ENCODE assay signal across 1 cellular context in genomic region chr12:46370792-46371717, GRCh38.
A peak's percentile ranks its signal among the peaks of the same experiment; 100 is the strongest.
TF ChIP-seq lines count a peak whose summit lies in the region.

No MANE protein-coding gene starts in this region.

TF ChIP-seq in GM12878, 131 proteins besides CTCF, POLR2A, EP300 and RAD21 (continued from another document and continues in another):
- TF ChIP-seq IRF5 (IDR thresholded peaks at IDR 0.05; ENCODE audit: borderline replicate concordance) = no peak
- TF ChIP-seq, protein P1, sequence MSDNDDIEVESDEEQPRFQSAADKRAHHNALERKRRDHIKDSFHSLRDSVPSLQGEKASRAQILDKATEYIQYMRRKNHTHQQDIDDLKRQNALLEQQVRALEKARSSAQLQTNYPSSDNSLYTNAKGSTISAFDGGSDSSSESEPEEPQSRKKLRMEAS (IDR thresholded peaks at IDR 0.05; ENCODE audit: low read depth, low read length) = peak; percentile 75
- peak; percentile 49 for TF ChIP-seq PML (IDR thresholded peaks at IDR 0.05; ENCODE audit: low read length)
- TF ChIP-seq RFX5 (IDR thresholded peaks at IDR 0.05; ENCODE audit: low read depth, low read length) = no peak
- TF ChIP-seq CEBPZ (IDR thresholded peaks at IDR 0.05; ENCODE audit: low read depth, low read length) = no peak
- 0 out of 2 replicates have a peak, but pooled peaks have one; percentile 47 for TF ChIP-seq GATAD2B (conservative IDR thresholded peaks at IDR 0.05; ENCODE audit: low read depth)
- no peak for TF ChIP-seq PBX3 (IDR thresholded peaks at IDR 0.05; ENCODE audit: insufficient replicate concordance, low read depth, low read length)
- peak; percentile 54; the same call in 1 of the 2 replicates for TF ChIP-seq TARDBP (IDR thresholded peaks at IDR 0.05; ENCODE audit: borderline replicate concordance)
- no peak for TF ChIP-seq NR2C1 (IDR thresholded peaks at IDR 0.05)
- TF ChIP-seq ESRRA (IDR thresholded peaks at IDR 0.05; ENCODE audit: low read length) = no peak
- TF ChIP-seq, protein P2, sequence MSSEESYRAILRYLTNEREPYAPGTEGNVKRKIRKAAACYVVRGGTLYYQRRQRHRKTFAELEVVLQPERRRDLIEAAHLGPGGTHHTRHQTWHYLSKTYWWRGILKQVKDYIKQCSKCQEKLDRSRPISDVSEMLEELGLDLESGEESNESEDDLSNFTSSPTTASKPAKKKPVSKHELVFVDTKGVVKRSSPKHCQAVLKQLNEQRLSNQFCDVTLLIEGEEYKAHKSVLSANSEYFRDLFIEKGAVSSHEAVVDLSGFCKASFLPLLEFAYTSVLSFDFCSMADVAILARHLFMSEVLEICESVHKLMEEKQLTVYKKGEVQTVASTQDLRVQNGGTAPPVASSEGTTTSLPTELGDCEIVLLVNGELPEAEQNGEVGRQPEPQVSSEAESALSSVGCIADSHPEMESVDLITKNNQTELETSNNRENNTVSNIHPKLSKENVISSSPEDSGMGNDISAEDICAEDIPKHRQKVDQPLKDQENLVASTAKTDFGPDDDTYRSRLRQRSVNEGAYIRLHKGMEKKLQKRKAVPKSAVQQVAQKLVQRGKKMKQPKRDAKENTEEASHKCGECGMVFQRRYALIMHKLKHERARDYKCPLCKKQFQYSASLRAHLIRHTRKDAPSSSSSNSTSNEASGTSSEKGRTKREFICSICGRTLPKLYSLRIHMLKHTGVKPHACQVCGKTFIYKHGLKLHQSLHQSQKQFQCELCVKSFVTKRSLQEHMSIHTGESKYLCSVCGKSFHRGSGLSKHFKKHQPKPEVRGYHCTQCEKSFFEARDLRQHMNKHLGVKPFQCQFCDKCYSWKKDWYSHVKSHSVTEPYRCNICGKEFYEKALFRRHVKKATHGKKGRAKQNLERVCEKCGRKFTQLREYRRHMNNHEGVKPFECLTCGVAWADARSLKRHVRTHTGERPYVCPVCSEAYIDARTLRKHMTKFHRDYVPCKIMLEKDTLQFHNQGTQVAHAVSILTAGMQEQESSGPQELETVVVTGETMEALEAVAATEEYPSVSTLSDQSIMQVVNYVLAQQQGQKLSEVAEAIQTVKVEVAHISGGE (CRISPR knock-in tag; IDR thresholded peaks at IDR 0.05) = peak; percentile 68
- TF ChIP-seq MEF2B (IDR thresholded peaks at IDR 0.05; ENCODE audit: partially characterized antibody, poor library complexity, severe bottlenecking) = peak; percentile 77
- no peak; the same call in 1 of the 2 replicates for TF ChIP-seq STAT1 (conservative IDR thresholded peaks at IDR 0.05)
- no peak for TF ChIP-seq SUPT20H (IDR thresholded peaks at IDR 0.05; ENCODE audit: borderline replicate concordance, control insufficient read depth, low read depth, low read length)
- TF ChIP-seq, protein P3, sequence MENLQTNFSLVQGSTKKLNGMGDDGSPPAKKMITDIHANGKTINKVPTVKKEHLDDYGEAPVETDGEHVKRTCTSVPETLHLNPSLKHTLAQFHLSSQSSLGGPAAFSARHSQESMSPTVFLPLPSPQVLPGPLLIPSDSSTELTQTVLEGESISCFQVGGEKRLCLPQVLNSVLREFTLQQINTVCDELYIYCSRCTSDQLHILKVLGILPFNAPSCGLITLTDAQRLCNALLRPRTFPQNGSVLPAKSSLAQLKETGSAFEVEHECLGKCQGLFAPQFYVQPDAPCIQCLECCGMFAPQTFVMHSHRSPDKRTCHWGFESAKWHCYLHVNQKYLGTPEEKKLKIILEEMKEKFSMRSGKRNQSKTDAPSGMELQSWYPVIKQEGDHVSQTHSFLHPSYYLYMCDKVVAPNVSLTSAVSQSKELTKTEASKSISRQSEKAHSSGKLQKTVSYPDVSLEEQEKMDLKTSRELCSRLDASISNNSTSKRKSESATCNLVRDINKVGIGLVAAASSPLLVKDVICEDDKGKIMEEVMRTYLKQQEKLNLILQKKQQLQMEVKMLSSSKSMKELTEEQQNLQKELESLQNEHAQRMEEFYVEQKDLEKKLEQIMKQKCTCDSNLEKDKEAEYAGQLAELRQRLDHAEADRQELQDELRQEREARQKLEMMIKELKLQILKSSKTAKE (IDR thresholded peaks at IDR 0.05; ENCODE audit: low read depth, poor library complexity, severe bottlenecking) = no peak
- TF ChIP-seq JUND (IDR thresholded peaks at IDR 0.05; ENCODE audit: low read depth, low read length) = no peak
- TF ChIP-seq CBX5 (IDR thresholded peaks at IDR 0.05; ENCODE audit: low read depth) = 0 out of 2 replicates have a peak, but pooled peaks have one; percentile 47
- TF ChIP-seq IRF4 (IDR thresholded peaks at IDR 0.05; ENCODE audit: low read depth, low read length) = 0 out of 2 replicates have a peak, but pooled peaks have one; percentile 14
- no peak for TF ChIP-seq RCOR1 (conservative IDR thresholded peaks at IDR 0.05; ENCODE audit: low read depth, low read length)
- TF ChIP-seq, protein P4, sequence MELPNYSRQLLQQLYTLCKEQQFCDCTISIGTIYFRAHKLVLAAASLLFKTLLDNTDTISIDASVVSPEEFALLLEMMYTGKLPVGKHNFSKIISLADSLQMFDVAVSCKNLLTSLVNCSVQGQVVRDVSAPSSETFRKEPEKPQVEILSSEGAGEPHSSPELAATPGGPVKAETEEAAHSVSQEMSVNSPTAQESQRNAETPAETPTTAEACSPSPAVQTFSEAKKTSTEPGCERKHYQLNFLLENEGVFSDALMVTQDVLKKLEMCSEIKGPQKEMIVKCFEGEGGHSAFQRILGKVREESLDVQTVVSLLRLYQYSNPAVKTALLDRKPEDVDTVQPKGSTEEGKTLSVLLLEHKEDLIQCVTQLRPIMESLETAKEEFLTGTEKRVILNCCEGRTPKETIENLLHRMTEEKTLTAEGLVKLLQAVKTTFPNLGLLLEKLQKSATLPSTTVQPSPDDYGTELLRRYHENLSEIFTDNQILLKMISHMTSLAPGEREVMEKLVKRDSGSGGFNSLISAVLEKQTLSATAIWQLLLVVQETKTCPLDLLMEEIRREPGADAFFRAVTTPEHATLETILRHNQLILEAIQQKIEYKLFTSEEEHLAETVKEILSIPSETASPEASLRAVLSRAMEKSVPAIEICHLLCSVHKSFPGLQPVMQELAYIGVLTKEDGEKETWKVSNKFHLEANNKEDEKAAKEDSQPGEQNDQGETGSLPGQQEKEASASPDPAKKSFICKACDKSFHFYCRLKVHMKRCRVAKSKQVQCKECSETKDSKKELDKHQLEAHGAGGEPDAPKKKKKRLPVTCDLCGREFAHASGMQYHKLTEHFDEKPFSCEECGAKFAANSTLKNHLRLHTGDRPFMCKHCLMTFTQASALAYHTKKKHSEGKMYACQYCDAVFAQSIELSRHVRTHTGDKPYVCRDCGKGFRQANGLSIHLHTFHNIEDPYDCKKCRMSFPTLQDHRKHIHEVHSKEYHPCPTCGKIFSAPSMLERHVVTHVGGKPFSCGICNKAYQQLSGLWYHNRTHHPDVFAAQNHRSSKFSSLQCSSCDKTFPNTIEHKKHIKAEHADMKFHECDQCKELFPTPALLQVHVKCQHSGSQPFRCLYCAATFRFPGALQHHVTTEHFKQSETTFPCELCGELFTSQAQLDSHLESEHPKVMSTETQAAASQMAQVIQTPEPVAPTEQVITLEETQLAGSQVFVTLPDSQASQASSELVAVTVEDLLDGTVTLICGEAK (IDR thresholded peaks at IDR 0.05; ENCODE audit: borderline replicate concordance) = no peak
- no peak for TF ChIP-seq NR2C2 (IDR thresholded peaks at IDR 0.05; ENCODE audit: borderline replicate concordance, control insufficient read depth, insufficient read length, low read depth)
- TF ChIP-seq RBBP5 (conservative IDR thresholded peaks at IDR 0.05) = no peak
- TF ChIP-seq CREB1 (IDR thresholded peaks at IDR 0.05; ENCODE audit: low read depth) = peak; percentile 82
- TF ChIP-seq HDAC2 (IDR thresholded peaks at IDR 0.05) = no peak
- peak; percentile 84 for TF ChIP-seq CREM (IDR thresholded peaks at IDR 0.05; ENCODE audit: low read depth)
- TF ChIP-seq SUZ12 (IDR thresholded peaks at IDR 0.05; ENCODE audit: unreplicated experiment) = no peak
- TF ChIP-seq RUNX3 (IDR thresholded peaks at IDR 0.05; ENCODE audit: low read length) = peak; percentile 71; the same call in 1 of the 2 replicates
- TF ChIP-seq MXI1 (IDR thresholded peaks at IDR 0.05; ENCODE audit: low read depth, low read length) = peak; percentile 67; the same call in 1 of the 2 replicates
- TF ChIP-seq, protein P5, sequence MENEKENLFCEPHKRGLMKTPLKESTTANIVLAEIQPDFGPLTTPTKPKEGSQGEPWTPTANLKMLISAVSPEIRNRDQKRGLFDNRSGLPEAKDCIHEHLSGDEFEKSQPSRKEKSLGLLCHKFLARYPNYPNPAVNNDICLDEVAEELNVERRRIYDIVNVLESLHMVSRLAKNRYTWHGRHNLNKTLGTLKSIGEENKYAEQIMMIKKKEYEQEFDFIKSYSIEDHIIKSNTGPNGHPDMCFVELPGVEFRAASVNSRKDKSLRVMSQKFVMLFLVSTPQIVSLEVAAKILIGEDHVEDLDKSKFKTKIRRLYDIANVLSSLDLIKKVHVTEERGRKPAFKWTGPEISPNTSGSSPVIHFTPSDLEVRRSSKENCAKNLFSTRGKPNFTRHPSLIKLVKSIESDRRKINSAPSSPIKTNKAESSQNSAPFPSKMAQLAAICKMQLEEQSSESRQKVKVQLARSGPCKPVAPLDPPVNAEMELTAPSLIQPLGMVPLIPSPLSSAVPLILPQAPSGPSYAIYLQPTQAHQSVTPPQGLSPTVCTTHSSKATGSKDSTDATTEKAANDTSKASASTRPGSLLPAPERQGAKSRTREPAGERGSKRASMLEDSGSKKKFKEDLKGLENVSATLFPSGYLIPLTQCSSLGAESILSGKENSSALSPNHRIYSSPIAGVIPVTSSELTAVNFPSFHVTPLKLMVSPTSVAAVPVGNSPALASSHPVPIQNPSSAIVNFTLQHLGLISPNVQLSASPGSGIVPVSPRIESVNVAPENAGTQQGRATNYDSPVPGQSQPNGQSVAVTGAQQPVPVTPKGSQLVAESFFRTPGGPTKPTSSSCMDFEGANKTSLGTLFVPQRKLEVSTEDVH (IDR thresholded peaks at IDR 0.05; ENCODE audit: low read depth, partially characterized antibody) = no peak
- TF ChIP-seq HSF1 (IDR thresholded peaks at IDR 0.05; ENCODE audit: low read depth, low read length) = no peak
- no peak for TF ChIP-seq KLF5 (IDR thresholded peaks at IDR 0.05; ENCODE audit: partially characterized antibody)
- TF ChIP-seq KDM1A (IDR thresholded peaks at IDR 0.05; ENCODE audit: borderline replicate concordance) = no peak
- no peak for TF ChIP-seq MYB (IDR thresholded peaks at IDR 0.05; ENCODE audit: borderline replicate concordance, low read depth, low read length)
- TF ChIP-seq ASH2L (IDR thresholded peaks at IDR 0.05; ENCODE audit: borderline replicate concordance, low read depth) = 0 out of 2 replicates have a peak, but pooled peaks have one; percentile 18
- no peak for TF ChIP-seq ZSCAN29 (IDR thresholded peaks at IDR 0.05)
- TF ChIP-seq GABPA (IDR thresholded peaks at IDR 0.05; ENCODE audit: low read depth) = 0 out of 2 replicates have a peak, but pooled peaks have one; percentile 20
- TF ChIP-seq ZZZ3 (IDR thresholded peaks at IDR 0.05; ENCODE audit: control insufficient read depth, insufficient read length, low read depth) = no peak
- no peak for TF ChIP-seq STAT3 (IDR thresholded peaks at IDR 0.05; ENCODE audit: low read depth, low read length)
- no peak for TF ChIP-seq ZNF274 (IDR thresholded peaks at IDR 0.05; ENCODE audit: insufficient read depth, insufficient read length)
